In genomic region chr2:39845460-39846146, GRCh38 we compare ENCODE assay signal across 23 cellular contexts.
A peak's percentile ranks its signal among the peaks of the same experiment; 100 is the strongest.
DNase-seq lines count a peak whose midpoint lies in the region; ATAC-seq, FAIRE-seq and TF ChIP-seq lines count a peak whose summit lies in the region.
"Had no signal": no experiment of that assay in that cellular context is flagged by ENCODE, and none has a peak within 500 bp of the region (broad histone marks: within the 10 kb centered on the region; RNA-seq: fewer than 3 reads in every experiment).

No MANE protein-coding gene starts in this region.

- H2BK5ac ChIP-seq in trophoblast cell (ENCODE audit: low read depth, low read length, poor library complexity), result no peak overlapping the region

- no peak for ATAC-seq in HG03354 (IDR thresholded peaks at IDR 0.05; ENCODE audit: poor library complexity, severe bottlenecking, unreplicated experiment)
- ATAC-seq in activated naive CD4-positive, alpha-beta T cell treated with anti-CD3 and anti-CD28 coated beads, Interleukin-2, amount 50 U/mL, for 72 hours, result no peak
- ATAC-seq: GM12878; heart left ventricle; naive thymus-derived CD8-positive, alpha-beta T cell; pancreas had no signal

- no peak overlapping the region for H3K4me2 ChIP-seq in trophoblast cell (ENCODE audit: low read length)

- no peak overlapping the region for H3K9ac ChIP-seq in trophoblast cell (ENCODE audit: low read length)

- H3K14ac ChIP-seq in trophoblast cell (ENCODE audit: low read length), result no peak overlapping the region

- H3K36me3 ChIP-seq in MG63 (no peaks in the 10 kb centered on the region), bronchial epithelial cell (ENCODE audit: control insufficient read depth, insufficient read depth, low read length) (no peaks in the 10 kb centered on the region), trophoblast cell (ENCODE audit: control insufficient read depth in 1 of 2, insufficient read depth in 2 of 2, low read length in 2 of 2) (no peaks in the 10 kb centered on the region)
- H3K36me3 ChIP-seq: heart left ventricle, pancreas, vagina had no signal

- no peak overlapping the region for H4K8ac ChIP-seq in trophoblast cell (ENCODE audit: low read depth, low read length)

- H3K9me3 ChIP-seq in MG63 (no peaks in the 10 kb centered on the region; the same call in 1 of the 2 replicates), trophoblast cell (ENCODE audit: insufficient read depth, low read depth, low read length) (no peaks in the 10 kb centered on the region)
- H3K9me3 ChIP-seq: pancreas, vagina had no signal

- H4K91ac ChIP-seq in trophoblast cell (ENCODE audit: low read depth, low read length), result no peak overlapping the region

- H3K79me1 ChIP-seq in trophoblast cell (ENCODE audit: low read length), result no peaks in the 10 kb centered on the region

- no CpG with 5 or more reads among the region's 6 CpGs for WGBS in trophoblast cell (ENCODE audit: extremely low coverage, insufficient coverage, insufficient read length)

- peaks cover 6 to 7% of the 10 kb centered on the region in 2 experiments for H3K4me1 ChIP-seq in trophoblast cell (ENCODE audit: control insufficient read depth in 1 of 2, insufficient read depth in 2 of 2, low read length in 2 of 2)
- H3K4me1 ChIP-seq: heart left ventricle, pancreas, vagina had no signal

- peak; percentile 81 for DNase-seq in ELR (ENCODE audit: low read depth)
- peak; percentile 17 for DNase-seq in MG63
- DNase-seq in bronchial epithelial cell (ENCODE audit: low read depth), result peak; percentile 97
- peak; percentile 88 to 91 for DNase-seq in trophoblast cell
- DNase-seq in NCI-H1436 treated with DMSO at 0.1 percent for 48 hours (lab: John Stamatoyannopoulos, UW), result no peak
- DNase-seq in activated naive CD4-positive, alpha-beta T cell treated with anti-CD3 and anti-CD28 coated beads, Interleukin-2, amount 50 U/mL, for 72 hours (ENCODE audit: low spot score in 2 of 2), result no peak
- DNase-seq: activated CD4-positive, CD25-positive, alpha-beta regulatory T cell treated with anti-CD3 and anti-CD28 coated beads, Interleukin-2, amount 50 U/mL, for 72 hours; AML-193; caudate nucleus; COR-L47; GDM1; heart left ventricle; immature natural killer cell; naive thymus-derived CD8-positive, alpha-beta T cell; NCI-H2081 treated with DMSO at 0.1 percent for 48 hours; NCI-H510A; pancreas; T1000 had no signal

- H4K12ac ChIP-seq in trophoblast cell (ENCODE audit: low read depth, low read length), result no peak overlapping the region

- H3K4ac ChIP-seq in trophoblast cell (ENCODE audit: low read depth, low read length), result no peak overlapping the region

- no peak overlapping the region for H2AFZ ChIP-seq in trophoblast cell (ENCODE audit: insufficient read depth, low read length, poor library complexity)

- TF ChIP-seq CTCF in bronchial epithelial cell (IDR thresholded peaks at IDR 0.05; ENCODE audit: insufficient read depth, low read length, severe bottlenecking), result no peak

- no peak overlapping the region for H3K27ac ChIP-seq in trophoblast cell (ENCODE audit: low read depth, low read length)
- H3K27ac ChIP-seq: heart left ventricle, pancreas, SK-N-MC, vagina had no signal

- no peaks in the 10 kb centered on the region for H3K9me3 Mint-ChIP-seq in activated naive CD4-positive, alpha-beta T cell treated with anti-CD3 and anti-CD28 coated beads, Interleukin-2, amount 50 U/mL, for 72 hours
- H3K9me3 Mint-ChIP-seq: immature natural killer cell; memory B cell; naive thymus-derived CD8-positive, alpha-beta T cell had no signal

- H3K4me3 ChIP-seq in MG63 (no peak overlapping the region), bronchial epithelial cell (ENCODE audit: low read depth, low read length) (no peak overlapping the region), trophoblast cell (ENCODE audit: low read depth, low read length) (no peak overlapping the region)
- H3K4me3 ChIP-seq: GM12878, heart left ventricle, pancreas, SK-N-MC, vagina had no signal

- H3K23ac ChIP-seq in trophoblast cell (ENCODE audit: low read length), result no peak overlapping the region

- H3K27me3 ChIP-seq in MG63, result no peaks in the 10 kb centered on the region
- no peaks in the 10 kb centered on the region for H3K27me3 ChIP-seq in bronchial epithelial cell (ENCODE audit: control insufficient read depth, insufficient read depth, low read length)
- no peaks in the 10 kb centered on the region for H3K27me3 ChIP-seq in trophoblast cell (ENCODE audit: insufficient read depth, low read length)
- H3K27me3 ChIP-seq: heart left ventricle, pancreas, vagina had no signal

- no peaks in the 10 kb centered on the region for H3K79me2 ChIP-seq in trophoblast cell (ENCODE audit: control insufficient read depth, insufficient read depth, low read length, poor library complexity)

- no peak overlapping the region for H3K18ac ChIP-seq in trophoblast cell (ENCODE audit: low read length)

- no peak overlapping the region for H3K27ac Mint-ChIP-seq in activated naive CD4-positive, alpha-beta T cell treated with anti-CD3 and anti-CD28 coated beads, Interleukin-2, amount 50 U/mL, for 72 hours
- H3K27ac Mint-ChIP-seq: immature natural killer cell; memory B cell; naive thymus-derived CD8-positive, alpha-beta T cell had no signal

- H3K36me3 Mint-ChIP-seq in activated naive CD4-positive, alpha-beta T cell treated with anti-CD3 and anti-CD28 coated beads, Interleukin-2, amount 50 U/mL, for 72 hours, result no peaks in the 10 kb centered on the region
- H3K36me3 Mint-ChIP-seq: immature natural killer cell; memory B cell; naive thymus-derived CD8-positive, alpha-beta T cell had no signal

- H2BK120ac ChIP-seq in trophoblast cell (ENCODE audit: insufficient read depth, low read length, poor library complexity), result no peak overlapping the region

- no peak overlapping the region for H2BK12ac ChIP-seq in trophoblast cell (ENCODE audit: low read length)

- FAIRE-seq in bronchial epithelial cell (lab: Jason Lieb, UNC), result peak; percentile 95
- FAIRE-seq: GM12878, pancreas had no signal

- no peak overlapping the region for H2AK5ac ChIP-seq in trophoblast cell (ENCODE audit: low read length)

Comparison
In these comparisons a context has a peak if more than half of its experiments do, and no peak if none do; other contexts are left out.
1. DNase-seq: peak in ELR (single experiment), MG63 (single experiment), bronchial epithelial cell (single experiment) and trophoblast cell (2 of 2); none in NCI-H1436 treated with DMSO at 0.1 percent for 48 hours (single experiment) and activated naive CD4-positive, alpha-beta T cell treated with anti-CD3 and anti-CD28 coated beads, Interleukin-2, amount 50 U/mL, for 72 hours (0 of 2).